ENCODE assay signal across 8 cellular contexts in the genomic region with DNA sequence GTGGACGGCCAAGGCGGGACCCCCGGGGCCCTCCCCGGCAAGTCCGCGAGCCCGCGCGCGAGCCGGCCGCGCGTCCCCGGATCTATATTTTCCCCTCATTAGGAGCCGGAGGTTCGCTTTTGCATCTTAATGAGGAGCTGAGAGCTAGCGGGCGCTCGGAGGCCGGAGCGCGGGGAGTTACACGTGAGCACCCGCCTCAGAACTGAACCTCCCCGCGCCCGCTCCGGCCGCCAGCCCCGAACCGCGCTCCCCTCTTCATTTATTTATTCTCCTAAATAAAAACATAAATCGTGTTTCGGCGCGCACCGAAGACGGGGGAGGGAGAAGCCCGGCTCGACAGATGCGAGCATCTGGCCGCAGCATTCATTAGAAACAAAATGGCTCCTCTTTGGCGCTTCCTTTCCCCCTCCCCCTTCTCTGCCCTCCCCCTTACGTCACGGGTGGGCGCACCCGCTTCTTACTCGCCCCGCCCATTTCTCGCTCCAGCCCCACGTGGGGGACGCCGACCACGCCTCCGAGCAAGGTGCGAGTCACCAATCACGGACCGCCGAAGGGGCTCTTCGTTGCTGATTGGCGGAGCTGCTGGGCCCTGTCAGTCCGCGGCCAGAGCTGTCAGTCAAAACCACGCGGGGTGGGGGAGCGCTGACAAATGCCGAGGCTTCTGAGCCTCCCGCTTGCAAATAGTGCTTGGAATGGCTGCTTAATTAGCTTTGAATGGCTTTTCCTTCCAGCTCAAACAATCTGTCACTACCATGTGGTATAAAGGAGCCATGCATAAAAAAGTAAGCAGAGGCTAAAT. TPM values are rescaled to one million over a fixed set of nuclear protein-coding genes. Genes with fewer than 3 reads are reported as not detected.
DNase-seq lines count a peak whose midpoint lies in the region; ATAC-seq, FAIRE-seq and TF ChIP-seq lines count a peak whose summit lies in the region.

No MANE protein-coding gene starts in this region.

- peak overlapping the region; percentile 99 for H3K27ac Mint-ChIP-seq in chondrocyte (ENCODE audit: unreplicated experiment)

- peak; percentile 98 for FAIRE-seq in kidney (lab: Jason Lieb, UNC)

- no peaks in the 10 kb centered on the region for H3K9me3 Mint-ChIP-seq in chondrocyte (ENCODE audit: low read depth)

- H3K9me3 ChIP-seq in kidney (ENCODE audit: control insufficient read depth in 1 of 2, low read length in 2 of 2) = no peaks in the 10 kb centered on the region

- H3K4me3 Mint-ChIP-seq in chondrocyte (ENCODE audit: unreplicated experiment) = peak overlapping the region; percentile 95

- peak overlapping the region; percentile 93 to 94 for H3K27ac ChIP-seq in kidney (ENCODE audit: low read depth in 2 of 2, low read length in 2 of 2)

- peaks cover 49% of the 10 kb centered on the region for H3K4me1 Mint-ChIP-seq in chondrocyte (ENCODE audit: low read depth)

- H3K27me3 Mint-ChIP-seq in chondrocyte (ENCODE audit: low read depth) = peaks cover under 1% of the 10 kb centered on the region

- H3K4me1 ChIP-seq in kidney (ENCODE audit: control insufficient read depth in 1 of 2, insufficient read depth in 1 of 2, low read depth in 1 of 2, low read length in 2 of 2) = peaks cover 15 to 17% of the 10 kb centered on the region in 2 donors

- H3K4me3 ChIP-seq in AG10803 (ENCODE audit: low read length) = peak overlapping the region; percentile 56
- H3K4me3 ChIP-seq in kidney (ENCODE audit: low read length in 2 of 2) = peak overlapping the region; percentile 42 to 63

- DNase-seq in AG10803 (ENCODE audit: low read depth) = peak; percentile 99
- peak; percentile 88 for DNase-seq in NCI-H510A (lab: John Stamatoyannopoulos, UW)
- DNase-seq in activated CD4-positive, alpha-beta T cell treated with anti-CD3 and anti-CD28 coated beads for 24 hours (ENCODE audit: low read depth in 2 of 2) = peak; percentile 100
- peak; percentile 100 for DNase-seq in chondrocyte (ENCODE audit: low spot score)
- DNase-seq in kidney = peak; percentile 100
- DNase-seq in stimulated activated CD4-positive, alpha-beta T cell treated with anti-CD3 and anti-CD28 coated beads, Interleukin-15, amount 100 ng/mL, for 1 hour (ENCODE audit: low read depth in 1 of 2, low spot score in 1 of 2) = peak; percentile 100

- ATAC-seq in GM19043 (IDR thresholded peaks at IDR 0.05; ENCODE audit: low read depth, unreplicated experiment) (peak; percentile 54), HG03378 (IDR thresholded peaks at IDR 0.05; ENCODE audit: unreplicated experiment) (peak; percentile 41)

- H3K36me3 Mint-ChIP-seq in chondrocyte (ENCODE audit: low read depth) = no peaks in the 10 kb centered on the region

- TF ChIP-seq CTCF in AG10803 (conservative IDR thresholded peaks at IDR 0.05; ENCODE audit: low read length) (no peak), chondrocyte (IDR thresholded peaks at IDR 0.05) (no peak), kidney (IDR thresholded peaks at IDR 0.05; ENCODE audit: borderline replicate concordance, extremely low read depth, insufficient read depth) (peak; percentile 2)

- peak overlapping the region; percentile 35 to 81 for H3K9ac ChIP-seq in kidney (ENCODE audit: low read length in 2 of 2)

- intact Hi-C loops in kidney (cut with DNase I) = no loop called here

- H3K36me3 ChIP-seq in kidney (ENCODE audit: control insufficient read depth in 1 of 2, insufficient read depth in 2 of 2, low read length in 2 of 2) = no peaks in the 10 kb centered on the region

RNA-seq across cellular contexts. Expression of a gene that starts 1.6 kb away (rescaled TPM):
- total RNA-seq in chondrocyte (36.9 to 53.4 TPM (median 51.3 TPM) in 3 replicates), kidney (71.7 TPM)
- polyA plus RNA-seq in kidney (ENCODE audit: insufficient read depth, low read depth, low replicate concordance) = 10.3 TPM

Comparison
In these comparisons a context has a peak if more than half of its experiments do, and no peak if none do; other contexts are left out.
1. Peak in every context shown above with its lines: DNase-seq, ATAC-seq, H3K4me3 ChIP-seq and H3K27ac ChIP-seq.